In genomic region chr1:76010802-76011201, GRCh38 we compare ENCODE assay signal across 26 cellular contexts.
"Had no signal": no experiment of that assay in that cellular context is flagged by ENCODE, and none has a peak within 500 bp of the region (broad histone marks: within the 10 kb centered on the region; RNA-seq: fewer than 3 reads in every experiment).

No MANE protein-coding gene starts in this region.

- H3K27me3 ChIP-seq: stomach, suprapubic skin, testis, thyroid gland, tibial artery, tibial nerve, transverse colon, upper lobe of left lung, upper lobe of right lung, uterus, vagina had no signal

- H3K27ac ChIP-seq: stomach, suprapubic skin, testis, thoracic aorta, thyroid gland, tibial artery, tibial nerve, transverse colon, upper lobe of left lung, upper lobe of right lung, uterus, vagina had no signal

- H3K4me3 ChIP-seq: stomach, suprapubic skin, testis, thoracic aorta, thyroid gland, tibial artery, tibial nerve, transverse colon, upper lobe of left lung, upper lobe of right lung, uterus, vagina had no signal

- H3K4me1 ChIP-seq: suprapubic skin, testis, tibial artery, tibial nerve, transverse colon, upper lobe of left lung, upper lobe of right lung, uterus, vagina had no signal

- ATAC-seq: stimulated activated effector memory CD8-positive, alpha-beta T cell treated with anti-CD3 and anti-CD28 coated beads, Interleukin-12 subunit alpha, Interleukin-12 subunit beta, amount 100 ng/mL, for 72 hours; stimulated activated memory B cell treated with anti-CD40 and anti-IgM and Interleukin-4, amounts not matched to agents 10 μg/mL and 1 μg/mL and 100 μg/mL, for 72 hours; stimulated activated naive B cell treated with anti-CD40 and anti-IgM and Interleukin-4, amounts not matched to agents 10 μg/mL and 1 μg/mL and 100 μg/mL, for 72 hours; stimulated activated naive CD8-positive, alpha-beta T cell treated with anti-CD3 and anti-CD28 coated beads, Interleukin-15, amount 100 ng/mL, for 72 hours; stimulated activated naive CD8-positive, alpha-beta T cell treated with anti-CD3 and anti-CD28 coated beads, Interleukin-15, Interleukin-2, amounts not matched to agents 100 U/mL and 50 U/mL, for 24 hours; upper lobe of right lung had no signal

- FAIRE-seq: urothelium cell line had no signal

- H3K9me3 ChIP-seq: stomach, suprapubic skin, testis, thoracic aorta, thyroid gland, tibial artery, tibial nerve, transverse colon, upper lobe of left lung, upper lobe of right lung, uterus, vagina had no signal

- DNase-seq: stimulated activated CD4-positive, alpha-beta T cell treated with anti-CD3 and anti-CD28 coated beads, Interleukin-2, amount 100 ng/mL, for 48 hours; stimulated activated CD4-positive, alpha-beta T cell treated with anti-CD3 and anti-CD28 coated beads, Interleukin-4, amount 100 ng/mL, for 1 hour; stimulated activated CD4-positive, alpha-beta T cell treated with anti-CD3 and anti-CD28 coated beads, Interleukin-4, amount 100 ng/mL, for 24 hours; stimulated activated CD4-positive, alpha-beta T cell treated with anti-CD3 and anti-CD28 coated beads, Interleukin-4, amount 100 ng/mL, for 4 hours; stimulated activated CD8-positive, alpha-beta memory T cell treated with anti-CD3 and anti-CD28 coated beads, Interleukin-4, amount 100 ng/mL, for 48 hours; stimulated activated naive B cell treated with anti-CD40 and anti-IgM and Interleukin-4, amounts not matched to agents 10 μg/mL and 1 μg/mL and 100 μg/mL, for 72 hours; stimulated activated naive CD4-positive, alpha-beta T cell; stimulated activated naive CD4-positive, alpha-beta T cell treated with Interleukin-2 at 50 U/mL for 16 hours; stimulated activated naive CD8-positive, alpha-beta T cell treated with anti-CD3 and anti-CD28 coated beads, Interleukin-15, amount 100 ng/mL, for 72 hours; stimulated activated naive CD8-positive, alpha-beta T cell treated with anti-CD3 and anti-CD28 coated beads, Interleukin-15, Interleukin-2, amounts not matched to agents 100 U/mL and 50 U/mL, for 24 hours; stomach; substantia nigra; testis; thyroid gland; tibial artery; transverse colon; upper lobe of left lung; upper lobe of right lung; uterus had no signal

- H3K36me3 ChIP-seq: stomach, suprapubic skin, thoracic aorta, thyroid gland, tibial artery, tibial nerve, transverse colon, upper lobe of left lung, upper lobe of right lung, uterus, vagina had no signal
